ENCODE assay signal across 8 cellular contexts in genomic region chr22:42994917-42995562, GRCh38. TPM values are rescaled to one million over a fixed set of nuclear protein-coding genes. Genes with fewer than 3 reads are reported as not detected.
A peak's percentile ranks its signal among the peaks of the same experiment; 100 is the strongest.
DNase-seq lines count a peak whose midpoint lies in the region; ATAC-seq lines count a peak whose summit lies in the region.

No MANE protein-coding gene starts in this region.

- peaks cover 7 to 14% of the 10 kb centered on the region in 2 donors for H3K4me1 ChIP-seq in aorta (ENCODE audit: control insufficient read depth in 1 of 2, insufficient read depth in 2 of 2, low read length in 2 of 2)
- H3K4me1 ChIP-seq in effector memory CD4-positive, alpha-beta T cell (ENCODE audit: control insufficient read depth, insufficient read depth, low read length, poor library complexity, severe bottlenecking): peaks cover 4% of the 10 kb centered on the region

- no peaks in the 10 kb centered on the region for H3K9me3 ChIP-seq in aorta (ENCODE audit: control insufficient read depth, low read length)
- H3K9me3 ChIP-seq in effector memory CD4-positive, alpha-beta T cell (ENCODE audit: control insufficient read depth, low read length): no peaks in the 10 kb centered on the region

- ATAC-seq in aorta (ENCODE audit: low FRiP score): peak; percentile 82
- ATAC-seq in GM21528 (IDR thresholded peaks at IDR 0.05; ENCODE audit: low FRiP score, unreplicated experiment): no peak

- H3K4me3 ChIP-seq in aorta (ENCODE audit: low read length in 2 of 2): peak overlapping the region; percentile 41 to 42
- H3K4me3 ChIP-seq in effector memory CD4-positive, alpha-beta T cell (ENCODE audit: insufficient read depth, low read depth, low read length, poor library complexity, severe bottlenecking): no peak overlapping the region

- in situ Hi-C loops in Caki2 (cut with HindIII; ENCODE audit: low pct_unique_long_range_greater_than_20kb, low sequenced_read_pairs): no loop called here

- DNase-seq in Caki2 (ENCODE audit: low read depth) (peak; percentile 98), NCI-H526 treated with DMSO at 0.1 percent for 48 hours (lab: John Stamatoyannopoulos, UW) (peak; percentile 15), dermis blood vessel endothelial cell (peak; percentile 58), midbrain (lab: John Stamatoyannopoulos, UW) (peak; percentile 42), aorta (peak; percentile 71 to 79), DMS79 (lab: John Stamatoyannopoulos, UW) (no peak)
- DNase-seq in effector memory CD4-positive, alpha-beta T cell: no peak

- intact Hi-C loops in aorta (cut with DNase I): loop anchor here (5.0 kb wide), 3 partner anchors 58 to 88 kb away; no protein-coding TSS in a partner anchor

- H3K27ac ChIP-seq in aorta (ENCODE audit: low read depth in 1 of 2, low read length in 2 of 2): peak overlapping the region; percentile 79 to 89
- no peak overlapping the region for H3K27ac ChIP-seq in effector memory CD4-positive, alpha-beta T cell (ENCODE audit: insufficient read depth, low read length, poor library complexity, severe bottlenecking)

- H3K27me3 ChIP-seq in aorta (ENCODE audit: control insufficient read depth in 1 of 2, insufficient read depth in 2 of 2, low read length in 1 of 2): no peaks in the 10 kb centered on the region
- no peaks in the 10 kb centered on the region for H3K27me3 ChIP-seq in effector memory CD4-positive, alpha-beta T cell (replicated peaks; ENCODE audit: control insufficient read depth, insufficient read depth, low read length, poor library complexity, severe bottlenecking)

- WGBS in aorta, 2 donors: 2 to 4% methylated on average over 9 of the region's 9 CpGs

- H3K36me3 ChIP-seq in aorta (ENCODE audit: control insufficient read depth in 1 of 2, insufficient read depth in 2 of 2, low read length in 1 of 2): no peaks in the 10 kb centered on the region
- H3K36me3 ChIP-seq in effector memory CD4-positive, alpha-beta T cell (ENCODE audit: control insufficient read depth, insufficient read depth, low read length): peaks cover 3% of the 10 kb centered on the region

RNA-seq across cellular contexts. Expression of gene PACSIN2, which starts 19.9 kb away (rescaled TPM):
- 145 and 175 TPM in 2 replicates for total RNA-seq in Caki2 (2014; rRNA removed; shearing (Covaris generic); ENCODE audit: low replicate concordance)
- total RNA-seq in dermis blood vessel endothelial cell (68.9 and 93.6 TPM in 2 replicates), aorta (100 to 1,000 TPM in 1 of 2 donors, 10 to 100 TPM in 1; 59.1 to 127 TPM)
- polyA plus RNA-seq in aorta: 100 to 1,000 TPM in 1 of 2 donors, 10 to 100 TPM in 1; 50.5 to 110 TPM

Comparison
In these comparisons a context has a peak if more than half of its experiments do, and no peak if none do; other contexts are left out.
1. DNase-seq: peak in Caki2 (single experiment), NCI-H526 treated with DMSO at 0.1 percent for 48 hours (single experiment), dermis blood vessel endothelial cell (single experiment), midbrain (single experiment) and aorta (2 of 2); none in effector memory CD4-positive, alpha-beta T cell (0 of 3) and DMS79 (single experiment).